ENCODE assay signal across 9 cellular contexts in the genomic region with DNA sequence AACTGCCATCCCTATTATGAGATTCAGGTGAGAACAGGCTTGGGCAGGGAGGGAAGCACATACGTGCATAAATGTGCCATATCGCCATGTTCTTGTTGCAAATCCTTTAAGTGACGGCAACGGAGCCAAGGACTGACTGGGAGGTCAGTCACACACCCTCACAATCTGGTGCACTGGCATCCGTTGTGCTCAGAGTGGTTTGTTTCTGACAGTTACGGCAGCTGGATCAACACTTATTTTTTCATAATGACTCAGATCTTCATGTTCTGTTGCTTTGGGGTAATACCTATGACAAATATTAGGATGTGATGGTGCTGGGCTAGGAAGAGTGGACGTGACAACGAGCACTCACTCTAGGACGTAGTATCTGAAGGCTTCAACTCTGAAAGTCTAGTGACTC. TPM values are rescaled to one million over a fixed set of nuclear protein-coding genes. Genes with fewer than 3 reads are reported as not detected.
A peak's percentile ranks its signal among the peaks of the same experiment; 100 is the strongest.
DNase-seq lines count a peak whose midpoint lies in the region; ATAC-seq, FAIRE-seq and TF ChIP-seq lines count a peak whose summit lies in the region.
"Had no signal": no experiment of that assay in that cellular context is flagged by ENCODE, and none has a peak within 500 bp of the region (broad histone marks: within the 10 kb centered on the region; RNA-seq: fewer than 3 reads in every experiment).

No MANE protein-coding gene starts in this region.

- no peak overlapping the region for H4K8ac ChIP-seq in mesenchymal stem cell (ENCODE audit: low read length)

- no peak overlapping the region for H3K23ac ChIP-seq in mesenchymal stem cell (ENCODE audit: low read length in 2 of 2)

- FAIRE-seq in astrocyte (lab: Jason Lieb, UNC), result no peak

- no peak for TF ChIP-seq CTCF in astrocyte (IDR thresholded peaks at IDR 0.05; ENCODE audit: insufficient read depth, low read depth, low read length)
- TF ChIP-seq CTCF in stomach (IDR thresholded peaks at IDR 0.05), result no peak
- TF ChIP-seq CTCF in upper lobe of left lung (IDR thresholded peaks at IDR 0.05), result no peak

- H3K4me2 ChIP-seq in astrocyte (ENCODE audit: low read length), result peak overlapping the region; percentile 28
- no peak overlapping the region for H3K4me2 ChIP-seq in mesenchymal stem cell (ENCODE audit: low read length, poor library complexity, severe bottlenecking)

- no peak for TF ChIP-seq EP300 in stomach (IDR thresholded peaks at IDR 0.05)
- peak in 1 of 4 donors; percentile 52 for TF ChIP-seq EP300 in upper lobe of left lung (IDR thresholded peaks at IDR 0.05)

- peak; percentile 42 for DNase-seq in EL
- DNase-seq in astrocyte (ENCODE audit: low read depth), result peak; percentile 41
- DNase-seq in stomach, result no peak
- DNase-seq in upper lobe of left lung, result no peak
- no peak for DNase-seq in mesenchymal stem cell
- DNase-seq in A172 (ENCODE audit: low spot score), result no peak

- H4K20me1 ChIP-seq in astrocyte (ENCODE audit: insufficient read depth, low read length), result no peaks in the 10 kb centered on the region

- H2AFZ ChIP-seq in astrocyte (ENCODE audit: low read depth, low read length) (no peak overlapping the region), mesenchymal stem cell (ENCODE audit: low read depth, low read length) (no peak overlapping the region)

- H3K18ac ChIP-seq in mesenchymal stem cell (ENCODE audit: low read depth in 1 of 2, low read length in 2 of 2), result no peak overlapping the region

- no peak overlapping the region for H2BK5ac ChIP-seq in mesenchymal stem cell (ENCODE audit: low read depth, low read length, poor library complexity, severe bottlenecking)

- H3K9me3 Mint-ChIP-seq in astrocyte (ENCODE audit: unreplicated experiment), result peaks cover 4% of the 10 kb centered on the region

- no peak overlapping the region for H3K4me3 ChIP-seq in astrocyte (ENCODE audit: insufficient read depth, low read depth, low read length)
- no peak overlapping the region for H3K4me3 ChIP-seq in stomach
- H3K4me3 ChIP-seq in upper lobe of left lung, result no peak overlapping the region
- H3K4me3 ChIP-seq in mesenchymal stem cell (ENCODE audit: insufficient read depth in 1 of 2, low read depth in 1 of 2, low read length in 2 of 2), result no peak overlapping the region

- H3K27ac ChIP-seq in astrocyte (ENCODE audit: low read depth, low read length) (no peak overlapping the region), stomach (peak overlapping the region in 1 of 5 donors; percentile 7), upper lobe of left lung (peak overlapping the region in 1 of 4 donors; percentile 26), mesenchymal stem cell (ENCODE audit: low read length, poor library complexity, severe bottlenecking) (no peak overlapping the region)
- H3K27ac ChIP-seq: VCaP had no signal

- H2BK12ac ChIP-seq in mesenchymal stem cell (ENCODE audit: low read length in 2 of 2), result no peak overlapping the region

- H3K4ac ChIP-seq in mesenchymal stem cell (ENCODE audit: low read depth in 1 of 2, low read length in 2 of 2), result no peak overlapping the region

- H3K36me3 ChIP-seq in astrocyte (ENCODE audit: insufficient read depth, low read length), result no peaks in the 10 kb centered on the region
- no peaks in the 10 kb centered on the region for H3K36me3 ChIP-seq in stomach
- no peaks in the 10 kb centered on the region for H3K36me3 ChIP-seq in upper lobe of left lung
- H3K36me3 ChIP-seq in mesenchymal stem cell (ENCODE audit: control insufficient read depth in 1 of 2, insufficient read depth in 2 of 2, low read depth in 1 of 2, low read length in 2 of 2), result no peaks in the 10 kb centered on the region

- H3K4me1 Mint-ChIP-seq in astrocyte (ENCODE audit: low read depth, unreplicated experiment), result peaks cover 9% of the 10 kb centered on the region

- H2BK15ac ChIP-seq in mesenchymal stem cell (ENCODE audit: low read depth, poor library complexity, severe bottlenecking), result no peak overlapping the region

- WGBS in stomach, 5 donors, result 80 to 85% (median 81%) methylated on average over 9 of the region's 9 CpGs
- 86 to 91% methylated on average over 9 of the region's 9 CpGs for WGBS in upper lobe of left lung, 2 donors
- WGBS in mesenchymal stem cell, result 93% methylated on average over 5 of the region's 9 CpGs

- no peak overlapping the region for H2AK5ac ChIP-seq in mesenchymal stem cell (ENCODE audit: low read length, severe bottlenecking)

- no peak overlapping the region for H3K9ac ChIP-seq in astrocyte (ENCODE audit: low read length)
- no peak overlapping the region for H3K9ac ChIP-seq in mesenchymal stem cell (ENCODE audit: low read length)

- TF ChIP-seq POLR2A in stomach (IDR thresholded peaks at IDR 0.05) (no peak), upper lobe of left lung (IDR thresholded peaks at IDR 0.05) (peak in 1 of 4 donors; percentile 43)

- no peak overlapping the region for H3K27ac Mint-ChIP-seq in astrocyte (ENCODE audit: unreplicated experiment)

- no peak overlapping the region for H2BK120ac ChIP-seq in mesenchymal stem cell (ENCODE audit: low read depth, low read length)

- no peak overlapping the region for H3K14ac ChIP-seq in mesenchymal stem cell (ENCODE audit: low read length in 2 of 2)

- H3K79me2 ChIP-seq in astrocyte (ENCODE audit: insufficient read depth, low read length), result no peaks in the 10 kb centered on the region

- H3K27me3 Mint-ChIP-seq in astrocyte (ENCODE audit: low read depth, unreplicated experiment), result no peaks in the 10 kb centered on the region

- peak overlapping the region; percentile 51 for H3K4me3 Mint-ChIP-seq in astrocyte (ENCODE audit: unreplicated experiment)

- intact Hi-C loops in stomach (cut with DNase I; ENCODE audit: low total_unique reads), result no loop called here

- peaks cover 3% of the 10 kb centered on the region for H3K9me3 ChIP-seq in astrocyte (ENCODE audit: insufficient read depth, low read depth, low read length)
- H3K9me3 ChIP-seq in stomach, result no peaks in the 10 kb centered on the region
- peaks cover 0 to 5% (median 0%) of the 10 kb centered on the region in 4 donors for H3K9me3 ChIP-seq in upper lobe of left lung
- H3K9me3 ChIP-seq in mesenchymal stem cell (ENCODE audit: control insufficient read depth, low read length), result no peaks in the 10 kb centered on the region

- no peaks in the 10 kb centered on the region for H3K36me3 Mint-ChIP-seq in astrocyte (ENCODE audit: low read depth, unreplicated experiment)

- no peak overlapping the region for H4K91ac ChIP-seq in mesenchymal stem cell (ENCODE audit: low read length)

- no peaks in the 10 kb centered on the region for H3K79me1 ChIP-seq in mesenchymal stem cell (replicated peaks; ENCODE audit: low read length, poor library complexity, severe bottlenecking)

- H3K4me1 ChIP-seq in astrocyte (ENCODE audit: insufficient read depth, low read length) (peaks cover 7% of the 10 kb centered on the region), stomach (no peaks in the 10 kb centered on the region), upper lobe of left lung (no peaks in the 10 kb centered on the region), mesenchymal stem cell (ENCODE audit: control insufficient read depth, insufficient read depth, low read depth, low read length) (no peaks in the 10 kb centered on the region)

- peak; percentile 81 for ATAC-seq in GM19324 (IDR thresholded peaks at IDR 0.05; ENCODE audit: low FRiP score, unreplicated experiment)
- peak; percentile 93 for ATAC-seq in HG03108 (IDR thresholded peaks at IDR 0.05; ENCODE audit: unreplicated experiment)
- no peak for ATAC-seq in upper lobe of left lung (ENCODE audit: low FRiP score in 2 of 2)

- H3K27me3 ChIP-seq in astrocyte (ENCODE audit: insufficient read depth, low read length) (no peaks in the 10 kb centered on the region), stomach (no peaks in the 10 kb centered on the region), upper lobe of left lung (no peaks in the 10 kb centered on the region), mesenchymal stem cell (ENCODE audit: control insufficient read depth in 1 of 2, insufficient read depth in 1 of 2, low read length in 2 of 2) (no peaks in the 10 kb centered on the region)

RNA-seq across cellular contexts. Expression of a gene that starts 56.2 kb away (rescaled TPM):
- total RNA-seq in astrocyte (55.4 and 56.0 TPM in 2 replicates), stomach (10 to 100 TPM; 12.8 to 53.3 (median 37.1) TPM), upper lobe of left lung (10 to 100 TPM; 12.1 to 31.0 (median 28.9) TPM)
- polyA plus RNA-seq in stomach, result 10 to 100 TPM; 11.0 to 17.9 (median 13.2) TPM
- polyA plus RNA-seq in mesenchymal stem cell (2013, experiment 1 of 2), result 26.7 TPM
- polyA plus RNA-seq in mesenchymal stem cell (2013, experiment 2 of 2), result 27.1 TPM
- total RNA-seq in A172 (2014; rRNA removed; shearing (Covaris generic)), result 9.0 and 12.6 TPM in 2 replicates

Comparison
In these comparisons a context has a peak if more than half of its experiments do, and no peak if none do; other contexts are left out.
1. DNase-seq: peak in EL (single experiment) and astrocyte (single experiment); none in stomach (single experiment), upper lobe of left lung (0 of 2), mesenchymal stem cell (single experiment) and A172 (single experiment).
2. ATAC-seq: peak in GM19324 (single experiment) and HG03108 (single experiment); none in upper lobe of left lung (0 of 2).